8 cellular contexts compared by ENCODE assay signal in genomic region chr3:5022187-5022965, GRCh38. TPM values are rescaled to one million over a fixed set of nuclear protein-coding genes. Genes with fewer than 3 reads are reported as not detected.
A peak's percentile ranks its signal among the peaks of the same experiment; 100 is the strongest.
DNase-seq lines count a peak whose midpoint lies in the region; ATAC-seq and TF ChIP-seq lines count a peak whose summit lies in the region.

No MANE protein-coding gene starts in this region.

- intact Hi-C loops in Calu3 (cut with micrococcal nuclease; ENCODE audit: unreplicated experiment): no loop called here

- H3K36me3 Mint-ChIP-seq in Calu3 (ENCODE audit: insufficient read depth, unreplicated experiment): peaks cover 29% of the 10 kb centered on the region

- DNase-seq in Calu3 (no peak), DMS 273 treated with DMSO at 0.1 percent for 48 hours (lab: John Stamatoyannopoulos, UW) (no peak), NCI-H2081 (lab: John Stamatoyannopoulos, UW) (no peak), WERI-Rb-1 (no peak)
- DNase-seq in effector memory CD4-positive, alpha-beta T cell: no peak
- no peak for DNase-seq in activated CD4-positive, alpha-beta T cell treated with anti-CD3 and anti-CD28 coated beads, Interleukin-2, amount 50 U/mL, for 4 hours

- peak; percentile 55 for ATAC-seq in GM19467 (IDR thresholded peaks at IDR 0.05; ENCODE audit: unreplicated experiment)
- peak; percentile 55 for ATAC-seq in HG03457 (IDR thresholded peaks at IDR 0.05; ENCODE audit: unreplicated experiment)

- no peak overlapping the region for H3K4me3 ChIP-seq in effector memory CD4-positive, alpha-beta T cell (ENCODE audit: insufficient read depth, low read depth, low read length, poor library complexity, severe bottlenecking)
- no peak overlapping the region for H3K4me3 ChIP-seq in WERI-Rb-1 (ENCODE audit: low read depth, low read length)

- H3K27ac ChIP-seq in effector memory CD4-positive, alpha-beta T cell (ENCODE audit: insufficient read depth, low read length, poor library complexity, severe bottlenecking): peak overlapping the region; percentile 2
- H3K27ac ChIP-seq in WERI-Rb-1: no peak overlapping the region

- H3K4me1 Mint-ChIP-seq in Calu3 (ENCODE audit: low read depth, unreplicated experiment): peaks cover 51% of the 10 kb centered on the region

- H3K4me1 ChIP-seq in effector memory CD4-positive, alpha-beta T cell (ENCODE audit: control insufficient read depth, insufficient read depth, low read length, poor library complexity, severe bottlenecking): peaks cover 42% of the 10 kb centered on the region

- no peak overlapping the region for H3K4me3 Mint-ChIP-seq in Calu3 (ENCODE audit: low read depth, unreplicated experiment)

- H3K36me3 ChIP-seq in effector memory CD4-positive, alpha-beta T cell (ENCODE audit: control insufficient read depth, insufficient read depth, low read length): no peaks in the 10 kb centered on the region
- no peaks in the 10 kb centered on the region for H3K36me3 ChIP-seq in WERI-Rb-1

- H3K9me3 ChIP-seq in effector memory CD4-positive, alpha-beta T cell (ENCODE audit: control insufficient read depth, low read length): no peaks in the 10 kb centered on the region
- no peaks in the 10 kb centered on the region for H3K9me3 ChIP-seq in WERI-Rb-1 (ENCODE audit: severe bottlenecking)

- H3K9me3 Mint-ChIP-seq in Calu3 (ENCODE audit: low read depth, unreplicated experiment): no peaks in the 10 kb centered on the region

- CTCF ChIA-PET in Calu3 (lab: Charles Lee): interaction anchor here (0.8 to 1.8 kb wide), 7 partner anchors 14 to 311 kb away, joined by 3 to 10 read pairs (median 5); partner anchors contain the start of gene BHLHE40

- no peaks in the 10 kb centered on the region for H3K27me3 ChIP-seq in effector memory CD4-positive, alpha-beta T cell (replicated peaks; ENCODE audit: control insufficient read depth, insufficient read depth, low read length, poor library complexity, severe bottlenecking)
- H3K27me3 ChIP-seq in WERI-Rb-1 (ENCODE audit: insufficient read depth, low read depth, severe bottlenecking): no peaks in the 10 kb centered on the region

- H3K27me3 Mint-ChIP-seq in Calu3 (ENCODE audit: unreplicated experiment): no peaks in the 10 kb centered on the region

- H3K27ac Mint-ChIP-seq in Calu3 (ENCODE audit: unreplicated experiment): peak overlapping the region; percentile 100

- TF ChIP-seq CTCF in Calu3 (IDR thresholded peaks at IDR 0.05; ENCODE audit: unreplicated experiment) (no peak), WERI-Rb-1 (IDR thresholded peaks at IDR 0.05; ENCODE audit: low read depth, low read length) (no peak)

- no TSS peak for BruUV-seq in Calu3 (replicated peaks; lab: Mats Ljungman, UMichigan)

RNA-seq across cellular contexts. Expression of gene BHLHE40, which starts 43.1 kb away (rescaled TPM):
- total RNA-seq in Calu3 (2022): 62.2 and 71.9 TPM in 2 replicates
